In the genomic region with DNA sequence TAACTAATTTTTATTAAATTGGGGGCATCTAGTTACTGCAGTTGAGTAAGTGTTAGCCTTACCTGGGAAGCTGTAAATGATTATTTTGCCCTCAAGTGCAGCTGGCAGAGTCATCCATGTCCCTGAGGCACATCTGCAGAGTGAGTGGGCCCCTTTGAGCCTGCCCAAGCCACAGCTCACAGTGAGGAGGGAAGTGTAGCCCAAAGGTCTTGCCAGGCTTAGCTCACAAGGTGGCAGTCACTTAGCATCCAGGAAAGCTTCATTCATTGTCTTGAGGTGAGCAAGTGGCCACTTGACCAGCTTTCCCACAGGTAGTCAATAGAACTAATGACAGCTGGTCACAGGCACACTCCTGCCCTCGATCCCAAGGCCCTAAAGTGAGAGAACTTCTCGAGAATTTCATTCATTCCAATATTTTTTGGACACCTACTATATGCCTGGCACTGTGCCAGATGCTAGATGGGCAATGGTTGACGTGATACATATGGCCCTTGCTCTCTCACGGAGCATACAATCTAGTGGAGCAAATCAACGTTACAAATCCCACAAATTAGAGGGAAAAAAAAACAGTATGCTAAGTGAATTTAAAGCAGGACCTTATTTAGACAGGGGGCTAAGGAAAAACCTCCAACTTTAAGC, we compare ENCODE assay signal across 1 cellular context.
TF ChIP-seq lines count a peak whose summit lies in the region.

No MANE protein-coding gene starts in this region.

TF ChIP-seq in WTC11, 78 proteins besides CTCF, POLR2A, EP300 and RAD21 (continued from another document):
- TF ChIP-seq ERG (CRISPR knock-in tag; IDR thresholded peaks at IDR 0.05) (no peak), E2F1 (CRISPR knock-in tag; IDR thresholded peaks at IDR 0.05) (no peak)
